Comparison of ENCODE assay signal across 9 cellular contexts in genomic region chr15:55221090-55222011, GRCh38. TPM values are rescaled to one million over a fixed set of nuclear protein-coding genes. Genes with fewer than 3 reads are reported as not detected.
DNase-seq lines count a peak whose midpoint lies in the region; ATAC-seq and TF ChIP-seq lines count a peak whose summit lies in the region.
"Had no signal": no experiment of that assay in that cellular context is flagged by ENCODE, and none has a peak within 500 bp of the region (broad histone marks: within the 10 kb centered on the region; RNA-seq: fewer than 3 reads in every experiment).

No MANE protein-coding gene starts in this region.

- H3K27me3 Mint-ChIP-seq in central memory CD8-positive, alpha-beta T cell: no peaks in the 10 kb centered on the region
- H3K27me3 Mint-ChIP-seq in mesothelial cell of epicardium (ENCODE audit: low read depth): no peaks in the 10 kb centered on the region
- H3K27me3 Mint-ChIP-seq: brain had no signal

- H3K36me3 Mint-ChIP-seq in central memory CD8-positive, alpha-beta T cell (ENCODE audit: insufficient read depth): peaks cover 20% of the 10 kb centered on the region
- H3K36me3 Mint-ChIP-seq in mesothelial cell of epicardium: peaks cover 3% of the 10 kb centered on the region
- H3K36me3 Mint-ChIP-seq: brain had no signal

- H3K9me3 Mint-ChIP-seq in central memory CD8-positive, alpha-beta T cell: no peaks in the 10 kb centered on the region
- no peaks in the 10 kb centered on the region for H3K9me3 Mint-ChIP-seq in mesothelial cell of epicardium
- H3K9me3 Mint-ChIP-seq: brain had no signal

- peak overlapping the region; percentile 46 for H3K4me3 Mint-ChIP-seq in central memory CD8-positive, alpha-beta T cell
- H3K4me3 Mint-ChIP-seq in mesothelial cell of epicardium: no peak overlapping the region
- H3K4me3 Mint-ChIP-seq: brain had no signal

- TF ChIP-seq CTCF in RWPE2 (IDR thresholded peaks at IDR 0.05; ENCODE audit: poor library complexity, severe bottlenecking) (no peak), mesothelial cell of epicardium (IDR thresholded peaks at IDR 0.05; ENCODE audit: unreplicated experiment) (no peak), dorsolateral prefrontal cortex (IDR thresholded peaks at IDR 0.05 in 54 of 56, conservative IDR thresholded peaks at IDR 0.05 in 2 of 56; ENCODE audit: low read depth in 1 of 56, partially characterized antibody in 56 of 56) (no peak)

- H3K27ac ChIP-seq in RWPE2 (ENCODE audit: poor library complexity, severe bottlenecking): peak overlapping the region; percentile 80
- peak overlapping the region in 8 of 59 donors; percentile 22 to 72 (median 43) for H3K27ac ChIP-seq in dorsolateral prefrontal cortex

- intact Hi-C loops in dorsolateral prefrontal cortex (cut with DNase I): no loop called here

- H3K4me1 Mint-ChIP-seq in central memory CD8-positive, alpha-beta T cell: peaks cover 65% of the 10 kb centered on the region
- H3K4me1 Mint-ChIP-seq in mesothelial cell of epicardium: peaks cover 11% of the 10 kb centered on the region

- H3K4me1 ChIP-seq in RWPE2 (ENCODE audit: insufficient read depth, poor library complexity, severe bottlenecking): peaks cover 16% of the 10 kb centered on the region

- no peak for DNase-seq in activated CD4-positive, CD25-positive, alpha-beta regulatory T cell (lab: John Stamatoyannopoulos, UW)
- DNase-seq in RWPE2 (ENCODE audit: low spot score): no peak
- no peak for DNase-seq in central memory CD8-positive, alpha-beta T cell (ENCODE audit: low spot score in 2 of 2)
- no peak for DNase-seq in mesothelial cell of epicardium (ENCODE audit: low spot score in 2 of 2, unreplicated experiment in 2 of 2)
- DNase-seq in dorsolateral prefrontal cortex: no peak
- no peak for DNase-seq in NCI-H1105 treated with DMSO at 0.1 percent for 48 hours (lab: John Stamatoyannopoulos, UW)

- H3K27me3 ChIP-seq in RWPE2 (ENCODE audit: insufficient read depth, poor library complexity, severe bottlenecking) (no peaks in the 10 kb centered on the region), dorsolateral prefrontal cortex (no peaks in the 10 kb centered on the region)

- no peaks in the 10 kb centered on the region for H3K9me3 ChIP-seq in RWPE2 (ENCODE audit: severe bottlenecking)

- peaks cover 21% of the 10 kb centered on the region for H3K36me3 ChIP-seq in RWPE2 (ENCODE audit: low read depth)

- H3K27ac Mint-ChIP-seq in central memory CD8-positive, alpha-beta T cell (ENCODE audit: low read depth): peak overlapping the region; percentile 78
- H3K27ac Mint-ChIP-seq in mesothelial cell of epicardium: peak overlapping the region; percentile 77

- no peak overlapping the region for H3K4me3 ChIP-seq in RWPE2 (ENCODE audit: severe bottlenecking)
- H3K4me3 ChIP-seq in dorsolateral prefrontal cortex: no peak overlapping the region

- peak; percentile 42 to 45 for ATAC-seq in activated CD4-positive, CD25-positive, alpha-beta regulatory T cell treated with anti-CD3 and anti-CD28 coated beads, Interleukin-2, amount 50 U/mL, for 24 hours
- ATAC-seq in HG02973 (IDR thresholded peaks at IDR 0.05; ENCODE audit: unreplicated experiment) (peak; percentile 52), RWPE2 (ENCODE audit: low read depth) (peak; percentile 94)
- ATAC-seq in central memory CD8-positive, alpha-beta T cell (replicated peaks; ENCODE audit: extremely low read depth, poor library complexity, severe bottlenecking): peak; percentile 8

RNA-seq across cellular contexts. Expression of gene RSL24D1, which starts 24.6 kb away (rescaled TPM):
- 74.6 to 78.8 TPM (median 75.1 TPM) in 3 replicates for total RNA-seq in mesothelial cell of epicardium
- 10 to 100 TPM; 22.1 to 77.6 (median 52.2) TPM for total RNA-seq in dorsolateral prefrontal cortex

Comparison
In these comparisons a context has a peak if more than half of its experiments do, and no peak if none do; other contexts are left out.
1. ATAC-seq: peak in every context shown above with its lines; median percentile 94 in RWPE2; 52 in HG02973; 44 in activated CD4-positive, CD25-positive, alpha-beta regulatory T cell treated with anti-CD3 and anti-CD28 coated beads, Interleukin-2, amount 50 U/mL, for 24 hours; 8 in central memory CD8-positive, alpha-beta T cell.